22 cellular contexts compared by ENCODE assay signal in genomic region chr12:98182791-98183190, GRCh38.
"Had no signal": no experiment of that assay in that cellular context is flagged by ENCODE, and none has a peak within 500 bp of the region (broad histone marks: within the 10 kb centered on the region; RNA-seq: fewer than 3 reads in every experiment).

No MANE protein-coding gene starts in this region.

- ATAC-seq: activated CD8-positive, alpha-beta T cell treated with anti-CD3 and anti-CD28 coated beads, Interleukin-2, amount 10 ng/mL, durations not matched to agents 7 days and 5 days; heart left ventricle; left colon; stimulated activated naive CD8-positive, alpha-beta T cell treated with anti-CD3 and anti-CD28 coated beads, Interleukin-15, Interleukin-2, amounts not matched to agents 100 U/mL and 50 U/mL, for 24 hours; upper lobe of right lung had no signal

- H3K27me3 Mint-ChIP-seq: activated CD4-positive, alpha-beta T cell treated with anti-CD3 and anti-CD28 coated beads, Interleukin-2, amount 10 ng/mL, durations not matched to agents 7 days and 5 days; activated naive CD4-positive, alpha-beta T cell treated with anti-CD3 and anti-CD28 coated beads, Interleukin-2, amount 50 U/mL, for 24 hours; memory B cell had no signal

- FAIRE-seq: keratinocyte had no signal

- H3K9me3 Mint-ChIP-seq: activated CD4-positive, alpha-beta T cell treated with anti-CD3 and anti-CD28 coated beads, Interleukin-2, amount 10 ng/mL, durations not matched to agents 7 days and 5 days; activated naive CD4-positive, alpha-beta T cell treated with anti-CD3 and anti-CD28 coated beads, Interleukin-2, amount 50 U/mL, for 24 hours; activated T-helper 1 cell treated with anti-CD3 and anti-CD28 coated beads, Interleukin-12 subunit alpha, Interleukin-12 subunit beta, Interleukin-2, Interleukin-4 antibody, amounts not matched to agents 30 ng/mL and 10 ng/mL and 1 ng/mL, durations not matched to agents 14 hours and 24 hours and 36 hours; memory B cell; natural killer cell treated with Interleukin-12 subunit alpha and Interleukin-12 subunit beta and Interleukin-15 and Interleukin-18, amount 100 ng/mL, for 72 hours had no signal

- H3K4me1 ChIP-seq: prostate gland, thyroid gland, upper lobe of right lung had no signal

- H3K4me3 Mint-ChIP-seq: activated CD4-positive, alpha-beta T cell treated with anti-CD3 and anti-CD28 coated beads, Interleukin-2, amount 10 ng/mL, durations not matched to agents 7 days and 5 days; activated CD8-positive, alpha-beta T cell treated with anti-CD3 and anti-CD28 coated beads, Interleukin-2, amount 10 ng/mL, durations not matched to agents 7 days and 5 days; activated naive CD4-positive, alpha-beta T cell treated with anti-CD3 and anti-CD28 coated beads, Interleukin-2, amount 50 U/mL, for 24 hours; activated T-helper 1 cell treated with anti-CD3 and anti-CD28 coated beads, Interleukin-12 subunit alpha, Interleukin-12 subunit beta, Interleukin-2, Interleukin-4 antibody, amounts not matched to agents 30 ng/mL and 10 ng/mL and 1 ng/mL, durations not matched to agents 14 hours and 24 hours and 36 hours; brain; memory B cell; natural killer cell treated with Interleukin-12 subunit alpha and Interleukin-12 subunit beta and Interleukin-15 and Interleukin-18, amount 100 ng/mL, for 72 hours had no signal

- H3K9me3 ChIP-seq: heart left ventricle, neutrophil, ovary, prostate gland, thyroid gland, upper lobe of right lung had no signal

- H3K36me3 Mint-ChIP-seq: activated naive CD4-positive, alpha-beta T cell treated with anti-CD3 and anti-CD28 coated beads, Interleukin-2, amount 50 U/mL, for 24 hours; brain; memory B cell; natural killer cell treated with Interleukin-12 subunit alpha and Interleukin-12 subunit beta and Interleukin-15 and Interleukin-18, amount 100 ng/mL, for 72 hours had no signal

- H3K27ac ChIP-seq: epithelial cell of prostate, heart left ventricle, neutrophil, ovary, prostate gland, thyroid gland, upper lobe of right lung, VCaP had no signal

- H3K27me3 ChIP-seq: heart left ventricle, neutrophil, ovary, thyroid gland, upper lobe of right lung had no signal

- DNase-seq: activated CD4-positive, alpha-beta T cell treated with anti-CD3 and anti-CD28 coated beads, Interleukin-2, amount 10 ng/mL, durations not matched to agents 7 days and 5 days; activated CD4-positive, CD25-positive, alpha-beta regulatory T cell treated with anti-CD3 and anti-CD28 coated beads, Interleukin-2, amount 50 U/mL, for 72 hours; activated CD8-positive, alpha-beta T cell treated with anti-CD3 and anti-CD28 coated beads, Interleukin-2, amount 10 ng/mL, durations not matched to agents 7 days and 5 days; activated gamma-delta T cell; anterior cingulate cortex; heart left ventricle; left colon; ovary; stimulated activated CD4-positive, alpha-beta T cell treated with anti-CD3 and anti-CD28 coated beads, Interleukin-4, amount 100 ng/mL, for 24 hours; stimulated activated naive CD8-positive, alpha-beta T cell treated with anti-CD3 and anti-CD28 coated beads, Interleukin-15, Interleukin-2, amounts not matched to agents 100 U/mL and 50 U/mL, for 24 hours; thyroid gland; upper lobe of right lung had no signal

- H3K27ac Mint-ChIP-seq: activated CD4-positive, alpha-beta T cell treated with anti-CD3 and anti-CD28 coated beads, Interleukin-2, amount 10 ng/mL, durations not matched to agents 7 days and 5 days; activated CD8-positive, alpha-beta T cell treated with anti-CD3 and anti-CD28 coated beads, Interleukin-2, amount 10 ng/mL, durations not matched to agents 7 days and 5 days; activated naive CD4-positive, alpha-beta T cell treated with anti-CD3 and anti-CD28 coated beads, Interleukin-2, amount 50 U/mL, for 24 hours; activated T-helper 1 cell treated with anti-CD3 and anti-CD28 coated beads, Interleukin-12 subunit alpha, Interleukin-12 subunit beta, Interleukin-2, Interleukin-4 antibody, amounts not matched to agents 30 ng/mL and 10 ng/mL and 1 ng/mL, durations not matched to agents 14 hours and 24 hours and 36 hours; brain; memory B cell; natural killer cell treated with Interleukin-12 subunit alpha and Interleukin-12 subunit beta and Interleukin-15 and Interleukin-18, amount 100 ng/mL, for 72 hours had no signal

- H3K4me1 Mint-ChIP-seq: activated CD4-positive, alpha-beta T cell treated with anti-CD3 and anti-CD28 coated beads, Interleukin-2, amount 10 ng/mL, durations not matched to agents 7 days and 5 days; activated naive CD4-positive, alpha-beta T cell treated with anti-CD3 and anti-CD28 coated beads, Interleukin-2, amount 50 U/mL, for 24 hours; memory B cell had no signal
